17 cellular contexts compared by ENCODE assay signal in the genomic region with DNA sequence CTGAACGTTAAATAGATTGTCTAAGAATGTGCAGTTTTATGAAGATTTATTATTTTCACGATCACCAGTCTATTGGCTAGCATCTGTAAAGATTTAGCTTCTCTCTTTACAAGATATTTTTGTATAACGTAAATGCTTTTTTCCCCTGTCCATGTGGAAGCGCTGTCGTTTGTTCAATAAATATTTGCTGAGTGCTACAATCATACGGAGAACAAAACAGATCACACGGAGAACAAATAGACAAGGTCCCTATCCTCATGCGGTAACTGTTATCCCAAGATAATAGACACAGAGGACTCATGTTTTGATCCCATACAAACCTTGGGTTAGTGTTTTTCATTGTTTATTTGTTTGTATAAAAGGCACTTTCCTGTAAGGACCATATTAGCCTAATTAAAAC.
DNase-seq lines count a peak whose midpoint lies in the region; ATAC-seq and TF ChIP-seq lines count a peak whose summit lies in the region.
"Had no signal": no experiment of that assay in that cellular context is flagged by ENCODE, and none has a peak within 500 bp of the region (broad histone marks: within the 10 kb centered on the region; RNA-seq: fewer than 3 reads in every experiment).

No MANE protein-coding gene starts in this region.

- no peak for TF ChIP-seq CTCF in right lobe of liver (IDR thresholded peaks at IDR 0.05)

- ATAC-seq in right lobe of liver (peak; percentile 89 to 94 (median 92)), HG03025 (IDR thresholded peaks at IDR 0.05; ENCODE audit: low FRiP score, unreplicated experiment) (no peak), HG03196 (IDR thresholded peaks at IDR 0.05; ENCODE audit: unreplicated experiment) (no peak)
- ATAC-seq: K562; left ventricle myocardium superior; naive thymus-derived CD8-positive, alpha-beta T cell had no signal

- intact Hi-C loops in right lobe of liver (cut with DNase I), result no loop called here

- H3K36me3 ChIP-seq in adipocyte (ENCODE audit: control insufficient read depth, insufficient read depth, low read length, severe bottlenecking), result no peaks in the 10 kb centered on the region
- no peaks in the 10 kb centered on the region for H3K36me3 ChIP-seq in right lobe of liver
- H3K36me3 ChIP-seq: tibial nerve had no signal

- H3K9me3 ChIP-seq in adipocyte (ENCODE audit: control insufficient read depth, low read length), result no peaks in the 10 kb centered on the region
- H3K9me3 ChIP-seq in right lobe of liver, result no peaks in the 10 kb centered on the region
- H3K9me3 ChIP-seq: Caco-2, tibial nerve had no signal

- 11% methylated on average over 8 of the region's 8 CpGs for WGBS in right lobe of liver (ENCODE audit: insufficient coverage, low coverage, low lambda C conversion rate, missing lambda C conversion rate)

- peak; percentile 4 for DNase-seq in COR-L47 (lab: John Stamatoyannopoulos, UW)
- peak; percentile 8 for DNase-seq in NCI-H128 (lab: John Stamatoyannopoulos, UW; ENCODE audit: unreplicated experiment)
- DNase-seq in adipocyte (ENCODE audit: low read depth), result no peak
- DNase-seq in right lobe of liver, result no peak
- no peak for DNase-seq in SHP77 (lab: John Stamatoyannopoulos, UW)
- DNase-seq in EL, result no peak
- DNase-seq: Caco-2; HFFc6; left ventricle myocardium superior; naive thymus-derived CD8-positive, alpha-beta T cell; NCI-H187; retina; T1000 had no signal

- H3K4me1 ChIP-seq in adipocyte (ENCODE audit: control insufficient read depth, insufficient read depth, low read length) (peaks cover 20% of the 10 kb centered on the region), right lobe of liver (peaks cover 0 to 19% (median 3%) of the 10 kb centered on the region in 4 donors)
- H3K4me1 ChIP-seq: Caco-2 had no signal

- H3K27me3 ChIP-seq in adipocyte (replicated peaks; ENCODE audit: control insufficient read depth, insufficient read depth, low read length), result no peaks in the 10 kb centered on the region
- H3K27me3 ChIP-seq in right lobe of liver, result no peaks in the 10 kb centered on the region
- H3K27me3 ChIP-seq: tibial nerve had no signal

- H3K9ac ChIP-seq in adipocyte (ENCODE audit: low read length), result peak overlapping the region; percentile 68

- no peak for TF ChIP-seq POLR2A in right lobe of liver (IDR thresholded peaks at IDR 0.05)

- H3K27ac ChIP-seq in right lobe of liver, result peak overlapping the region in 2 of 3 donors; percentile 49 to 57

- H3K4me3 ChIP-seq in adipocyte (ENCODE audit: low read length) (peak overlapping the region; percentile 70), right lobe of liver (peak overlapping the region in 2 of 3 donors; percentile 12 to 34)
- H3K4me3 ChIP-seq: K562 had no signal

Comparison
In these comparisons a context has a peak if more than half of its experiments do, and no peak if none do; other contexts are left out.
1. DNase-seq: peak in COR-L47 (single experiment) and NCI-H128 (single experiment); none in adipocyte (single experiment), right lobe of liver (0 of 3), SHP77 (0 of 2) and EL (single experiment).
2. ATAC-seq: peak in right lobe of liver (4 of 4); none in HG03025 (single experiment) and HG03196 (single experiment).